1 cellular context compared by ENCODE assay signal in genomic region chrX:41133551-41133950, GRCh38.
TF ChIP-seq lines count a peak whose summit lies in the region.

No MANE protein-coding gene starts in this region.

TF ChIP-seq in K562, 482 proteins besides CTCF, POLR2A, EP300 and RAD21 (continued from another document):
- TF ChIP-seq RREB1 (CRISPR knock-in tag; IDR thresholded peaks at IDR 0.05) (no peak), ZNF316 (IDR thresholded peaks at IDR 0.05) (peak; percentile 9; the same call in 1 of the 2 replicates), U2AF2 (optimal IDR thresholded peaks at IDR 0.05; ENCODE audit: low read depth, low read length) (no peak)
